1 cellular context compared by ENCODE assay signal in genomic region chr12:86948851-86949250, GRCh38.
A peak's percentile ranks its signal among the peaks of the same experiment; 100 is the strongest.
TF ChIP-seq lines count a peak whose summit lies in the region.

No MANE protein-coding gene starts in this region.

TF ChIP-seq in IMR-90, 13 proteins besides CTCF, POLR2A, EP300 and RAD21:
- TF ChIP-seq MXI1 (IDR thresholded peaks at IDR 0.05; ENCODE audit: borderline replicate concordance, low read depth, low read length) (no peak), CEBPB (IDR thresholded peaks at IDR 0.05; ENCODE audit: low read depth, low read length) (peak; percentile 50), MAFK (IDR thresholded peaks at IDR 0.05; ENCODE audit: low read depth, low read length) (no peak), MAZ (IDR thresholded peaks at IDR 0.05; ENCODE audit: borderline replicate concordance, low read depth, low read length) (no peak), FOS (IDR thresholded peaks at IDR 0.05; ENCODE audit: low read depth, low read length) (no peak), NFE2L2 (IDR thresholded peaks at IDR 0.05; ENCODE audit: low read depth, low read length) (no peak)
